ENCODE assay signal across 8 cellular contexts in genomic region chr2:96839288-96839874, GRCh38. TPM values are rescaled to one million over a fixed set of nuclear protein-coding genes. Genes with fewer than 3 reads are reported as not detected.
A peak's percentile ranks its signal among the peaks of the same experiment; 100 is the strongest.
DNase-seq lines count a peak whose midpoint lies in the region; ATAC-seq and TF ChIP-seq lines count a peak whose summit lies in the region.

No MANE protein-coding gene starts in this region.

- no peak overlapping the region for H3K4me3 ChIP-seq in MM.1S (ENCODE audit: low read length)
- H3K4me3 ChIP-seq in right lobe of liver = no peak overlapping the region
- no peak overlapping the region for H3K4me3 ChIP-seq in PC-9

- TF ChIP-seq CTCF in MM.1S (IDR thresholded peaks at IDR 0.05; ENCODE audit: low read length) (no peak), right lobe of liver (IDR thresholded peaks at IDR 0.05) (no peak), PC-9 (conservative IDR thresholded peaks at IDR 0.05) (no peak)

- peak; percentile 45 for DNase-seq in GM19238 (ENCODE audit: insufficient read length, low spot score)
- peak; percentile 94 for DNase-seq in MM.1S
- DNase-seq in activated T-cell treated with anti-CD3 and anti-CD28 coated beads, Interleukin-2, amount 50 U/mL, for 4 hours = peak; percentile 69
- DNase-seq in right lobe of liver = peak in 1 of 3 donors; percentile 66
- DNase-seq in putamen (ENCODE audit: low spot score) = no peak
- DNase-seq in DMS79 (lab: John Stamatoyannopoulos, UW) = no peak
- no peak for DNase-seq in PC-9

- H3K27ac ChIP-seq in MM.1S (ENCODE audit: low read length) (peak overlapping the region; percentile 64; the same call in 1 of the 2 replicates), right lobe of liver (no peak overlapping the region), PC-9 (no peak overlapping the region)

- H3K27me3 ChIP-seq in MM.1S (replicated peaks; ENCODE audit: insufficient read depth, low read length) (no peaks in the 10 kb centered on the region), right lobe of liver (no peaks in the 10 kb centered on the region), PC-9 (ENCODE audit: insufficient read depth, low read depth) (no peaks in the 10 kb centered on the region)

- H3K9ac ChIP-seq in MM.1S (ENCODE audit: low read length) = peak overlapping the region; percentile 46; the same call in 1 of the 2 replicates

- H2AFZ ChIP-seq in MM.1S (ENCODE audit: low read length) (peak overlapping the region; percentile 32; the same call in 1 of the 2 replicates), PC-9 (no peak overlapping the region)

- H3K36me3 Mint-ChIP-seq in activated T-cell treated with anti-CD3 and anti-CD28 coated beads, Interleukin-2, amount 50 U/mL, for 4 hours (ENCODE audit: insufficient read depth) = peaks cover 3% of the 10 kb centered on the region
- peaks cover 19% of the 10 kb centered on the region for H3K36me3 Mint-ChIP-seq in stimulated activated memory B cell treated with anti-CD40 and anti-IgM and Interleukin-4, amounts not matched to agents 10 μg/mL and 1 μg/mL and 100 μg/mL, for 72 hours

- H3K9me2 ChIP-seq in MM.1S (replicated peaks; ENCODE audit: insufficient read depth, low read length) = no peaks in the 10 kb centered on the region
- H3K9me2 ChIP-seq in PC-9 (ENCODE audit: insufficient read depth) = no peaks in the 10 kb centered on the region

- intact Hi-C loops in right lobe of liver (cut with DNase I) (no loop called here), PC-9 (cut with micrococcal nuclease; ENCODE audit: unreplicated experiment) (no loop called here)

- H3K9me3 ChIP-seq in MM.1S (replicated peaks; ENCODE audit: insufficient read depth, low read length) (no peaks in the 10 kb centered on the region), right lobe of liver (no peaks in the 10 kb centered on the region), PC-9 (ENCODE audit: insufficient read depth, low read depth) (no peaks in the 10 kb centered on the region)

- no peak for TF ChIP-seq POLR2A in right lobe of liver (IDR thresholded peaks at IDR 0.05)

- POLR2A ChIA-PET in PC-9 (lab: Charles Lee; ENCODE audit: unreplicated experiment) = no interaction called here

- no TSS peak for BruUV-seq in PC-9 (replicated peaks; lab: Mats Ljungman, UMichigan)

- 40% methylated on average over 1 of the region's 43 CpGs for WGBS in right lobe of liver (ENCODE audit: insufficient coverage, low coverage, low lambda C conversion rate, missing lambda C conversion rate)

- H4K20me1 ChIP-seq in MM.1S (ENCODE audit: insufficient read depth, low read length) (no peaks in the 10 kb centered on the region), PC-9 (ENCODE audit: insufficient read depth) (no peaks in the 10 kb centered on the region)

- peak overlapping the region; percentile 24 for H3K4me3 Mint-ChIP-seq in activated T-cell treated with anti-CD3 and anti-CD28 coated beads, Interleukin-2, amount 50 U/mL, for 4 hours
- H3K4me3 Mint-ChIP-seq in stimulated activated memory B cell treated with anti-CD40 and anti-IgM and Interleukin-4, amounts not matched to agents 10 μg/mL and 1 μg/mL and 100 μg/mL, for 72 hours = peak overlapping the region; percentile 49

- no peaks in the 10 kb centered on the region for H3K36me3 ChIP-seq in MM.1S (replicated peaks; ENCODE audit: insufficient read depth, low read length)
- peaks cover 0 to 10% (median 3%) of the 10 kb centered on the region in 4 donors for H3K36me3 ChIP-seq in right lobe of liver
- peaks cover 7% of the 10 kb centered on the region; the same call in 1 of the 2 replicates for H3K36me3 ChIP-seq in PC-9 (ENCODE audit: low read depth)

- H3K27ac Mint-ChIP-seq in stimulated activated memory B cell treated with anti-CD40 and anti-IgM and Interleukin-4, amounts not matched to agents 10 μg/mL and 1 μg/mL and 100 μg/mL, for 72 hours = peak overlapping the region; percentile 61

- peaks cover 19% of the 10 kb centered on the region; the same call in 1 of the 2 replicates for H3F3A ChIP-seq in MM.1S (ENCODE audit: insufficient read depth, low read length)
- H3F3A ChIP-seq in PC-9 (ENCODE audit: insufficient read depth, low read depth) = no peaks in the 10 kb centered on the region

- peak; percentile 89 to 91 for ATAC-seq in activated T-cell treated with anti-CD3 and anti-CD28 coated beads, Interleukin-2, amount 50 U/mL, for 4 hours
- ATAC-seq in right lobe of liver = peak; percentile 42 to 66 (median 50)
- peak; percentile 99 for ATAC-seq in stimulated activated memory B cell treated with anti-CD40 and anti-IgM and Interleukin-4, amounts not matched to agents 10 μg/mL and 1 μg/mL and 100 μg/mL, for 72 hours

- H3K4me2 ChIP-seq in MM.1S (ENCODE audit: low read depth, low read length) (peak overlapping the region; percentile 49), PC-9 (no peak overlapping the region)

- CTCF ChIA-PET in PC-9 (lab: Charles Lee) = no interaction called here

- H3K9me3 Mint-ChIP-seq in activated T-cell treated with anti-CD3 and anti-CD28 coated beads, Interleukin-2, amount 50 U/mL, for 4 hours = no peaks in the 10 kb centered on the region
- no peaks in the 10 kb centered on the region for H3K9me3 Mint-ChIP-seq in stimulated activated memory B cell treated with anti-CD40 and anti-IgM and Interleukin-4, amounts not matched to agents 10 μg/mL and 1 μg/mL and 100 μg/mL, for 72 hours

- no peaks in the 10 kb centered on the region; the same call in 1 of the 2 replicates for H3K79me2 ChIP-seq in MM.1S (ENCODE audit: low read length)
- H3K79me2 ChIP-seq in PC-9 (ENCODE audit: low read depth) = no peaks in the 10 kb centered on the region

- peaks cover 12% of the 10 kb centered on the region for H3K4me1 Mint-ChIP-seq in activated T-cell treated with anti-CD3 and anti-CD28 coated beads, Interleukin-2, amount 50 U/mL, for 4 hours (ENCODE audit: low read depth)
- peaks cover 31% of the 10 kb centered on the region for H3K4me1 Mint-ChIP-seq in stimulated activated memory B cell treated with anti-CD40 and anti-IgM and Interleukin-4, amounts not matched to agents 10 μg/mL and 1 μg/mL and 100 μg/mL, for 72 hours

- no peaks in the 10 kb centered on the region for H3K27me3 Mint-ChIP-seq in activated T-cell treated with anti-CD3 and anti-CD28 coated beads, Interleukin-2, amount 50 U/mL, for 4 hours (ENCODE audit: low read depth)
- H3K27me3 Mint-ChIP-seq in stimulated activated memory B cell treated with anti-CD40 and anti-IgM and Interleukin-4, amounts not matched to agents 10 μg/mL and 1 μg/mL and 100 μg/mL, for 72 hours = no peaks in the 10 kb centered on the region

- peaks cover 22% of the 10 kb centered on the region for H3K4me1 ChIP-seq in MM.1S (ENCODE audit: low read length)
- H3K4me1 ChIP-seq in right lobe of liver = peaks cover 0 to under 1% (median 0%) of the 10 kb centered on the region in 4 donors
- H3K4me1 ChIP-seq in PC-9 (replicated peaks; ENCODE audit: insufficient read depth) = no peaks in the 10 kb centered on the region

RNA-seq across cellular contexts. Expression of gene ANKRD23, which starts 4.4 kb away (rescaled TPM):
- total RNA-seq in activated T-cell treated with anti-CD3 and anti-CD28 coated beads, Interleukin-2, amount 50 U/mL, for 4 hours = 1 to 10 TPM; 2.9 to 6.3 (median 4.6) TPM
- 1 to 10 TPM in 5 of 6 experiments, under 1 TPM in 1; 0.98 to 4.0 (median 2.7) TPM for total RNA-seq in right lobe of liver
- total RNA-seq in PC-9 (2021) = 6.0 and 8.9 TPM in 2 replicates

RNA-seq across cellular contexts. Expression of gene ANKRD39, which starts 18.4 kb away (rescaled TPM):
- 10 to 100 TPM; 42.4 to 44.4 (median 44.3) TPM for total RNA-seq in activated T-cell treated with anti-CD3 and anti-CD28 coated beads, Interleukin-2, amount 50 U/mL, for 4 hours
- 10 to 100 TPM in 3 of 6 experiments, 1 to 10 TPM in 3; 6.0 to 16.3 (median 9.7) TPM for total RNA-seq in right lobe of liver
- 19.0 and 23.2 TPM in 2 replicates for total RNA-seq in PC-9 (2021)

RNA-seq across cellular contexts. Expression of gene CNNM3, which starts 23.3 kb away (rescaled TPM):
- 10 to 100 TPM; 22.8 to 26.1 (median 24.4) TPM for total RNA-seq in activated T-cell treated with anti-CD3 and anti-CD28 coated beads, Interleukin-2, amount 50 U/mL, for 4 hours
- total RNA-seq in right lobe of liver (10 to 100 TPM; 11.5 to 37.6 (median 21.6) TPM), PC-9 (2021) (28.7 and 28.8 TPM in 2 replicates)

RNA-seq across cellular contexts. Expression of gene SEMA4C, which starts 30.5 kb away (rescaled TPM):
- total RNA-seq in activated T-cell treated with anti-CD3 and anti-CD28 coated beads, Interleukin-2, amount 50 U/mL, for 4 hours = 1 to 10 TPM; 7.5 to 9.7 (median 9.0) TPM
- total RNA-seq in right lobe of liver (10 to 100 TPM; 11.9 to 18.9 (median 12.6) TPM), PC-9 (2021) (52.8 and 60.5 TPM in 2 replicates)

Comparison
In these comparisons a context has a peak if more than half of its experiments do, and no peak if none do; other contexts are left out.
1. DNase-seq: peak in GM19238 (single experiment), MM.1S (single experiment) and activated T-cell treated with anti-CD3 and anti-CD28 coated beads, Interleukin-2, amount 50 U/mL, for 4 hours (single experiment); none in putamen (single experiment), DMS79 (single experiment) and PC-9 (0 of 2).
2. Peak in every context shown above with its lines, with median percentiles within 50 percentile points of each other: ATAC-seq.